25 cellular contexts compared by ENCODE assay signal in genomic region chr3:69246612-69247011, GRCh38.
DNase-seq lines count a peak whose midpoint lies in the region; ATAC-seq, FAIRE-seq and TF ChIP-seq lines count a peak whose summit lies in the region.
"Had no signal": no experiment of that assay in that cellular context is flagged by ENCODE, and none has a peak within 500 bp of the region (broad histone marks: within the 10 kb centered on the region; RNA-seq: fewer than 3 reads in every experiment).

No MANE protein-coding gene starts in this region.

- BruUV-seq in HepG2 (replicated peaks; lab: Mats Ljungman, UMichigan): no TSS peak

- POLR2A ChIA-PET in HepG2 (lab: Yijun Ruan, JAX): no interaction called here

- no peaks in the 10 kb centered on the region for H3K9me3 Mint-ChIP-seq in mesothelial cell of epicardium
- H3K9me3 Mint-ChIP-seq: CD4-positive, alpha-beta T cell; GM23338; H9 had no signal

- H2AFZ ChIP-seq in HepG2 (ENCODE audit: low read length) (no peak overlapping the region), smooth muscle cell (ENCODE audit: low read depth) (no peak overlapping the region)
- H2AFZ ChIP-seq: GM23338 had no signal

- H3K4me2 ChIP-seq in HepG2 (ENCODE audit: low read depth, low read length) (no peak overlapping the region), smooth muscle cell (no peak overlapping the region)
- H3K4me2 ChIP-seq: BLaER1, GM23338 had no signal

- in situ Hi-C loops in HepG2 (cut with HindIII; ENCODE audit: extremely low pct_ligation_motif_present, low pct_unique_long_range_greater_than_20kb): no loop called here

- H3F3A ChIP-seq in smooth muscle cell (ENCODE audit: low read depth): peaks cover 27% of the 10 kb centered on the region

- H4K20me1 ChIP-seq in HepG2 (ENCODE audit: insufficient read depth, low read length): no peaks in the 10 kb centered on the region
- H4K20me1 ChIP-seq in smooth muscle cell (ENCODE audit: low read depth): no peaks in the 10 kb centered on the region

- CTCF ChIA-PET in HepG2 (lab: Yijun Ruan, JAX; ENCODE audit: low intra/inter-chr PET ratio, low total read pairs): no interaction called here

- H3K36me3 Mint-ChIP-seq in mesothelial cell of epicardium: peaks cover 9% of the 10 kb centered on the region

- peak overlapping the region; percentile 48 to 64 for H3K27ac ChIP-seq in liver (ENCODE audit: low read depth in 1 of 2, low read length in 2 of 2)
- H3K27ac ChIP-seq in HepG2 (ENCODE audit: extremely low read length, insufficient read depth, low read length): no peak overlapping the region
- peak overlapping the region; percentile 17 for H3K27ac ChIP-seq in smooth muscle cell (ENCODE audit: low read depth)
- H3K27ac ChIP-seq: BLaER1 had no signal

- TF ChIP-seq EP300 in HepG2 (IDR thresholded peaks at IDR 0.05; ENCODE audit: low read depth in 2 of 2, low read length in 2 of 2) (no peak), HepG2 (CRISPR knock-in tag; IDR thresholded peaks at IDR 0.05; ENCODE audit: borderline replicate concordance) (no peak)

- H3K79me2 ChIP-seq in HepG2 (ENCODE audit: insufficient read depth, low read length) (no peaks in the 10 kb centered on the region), smooth muscle cell (ENCODE audit: low read depth) (no peaks in the 10 kb centered on the region)

- TF ChIP-seq RAD21 in liver (IDR thresholded peaks at IDR 0.05): peak; percentile 19
- TF ChIP-seq RAD21 in HepG2 (CRISPR knock-in tag; IDR thresholded peaks at IDR 0.05): no peak

- peak overlapping the region; percentile 90 for H3K27ac Mint-ChIP-seq in mesothelial cell of epicardium
- H3K27ac Mint-ChIP-seq: CD4-positive, alpha-beta T cell; GM23338; H9 had no signal

- 39% methylated on average over 7 of the region's 7 CpGs for WGBS in liver
- WGBS in HepG2 (ENCODE audit: low lambda C conversion rate): 64% methylated on average over 7 of the region's 7 CpGs
- 79% methylated on average over 7 of the region's 7 CpGs for WGBS in smooth muscle cell (ENCODE audit: low lambda C conversion rate)

- H3K4me3 ChIP-seq in liver (ENCODE audit: low read depth in 1 of 3, low read length in 3 of 3) (no peak overlapping the region), HepG2 (replicated peaks in 1 of 3; ENCODE audit: insufficient read depth in 1 of 3, low read depth in 2 of 3, low read length in 3 of 3) (no peak overlapping the region), smooth muscle cell (no peak overlapping the region)
- H3K4me3 ChIP-seq: BLaER1, GM23338, K562 had no signal

- H3K9ac ChIP-seq in liver (ENCODE audit: low read depth in 1 of 2, low read length in 2 of 2) (no peak overlapping the region), HepG2 (ENCODE audit: insufficient read depth, low read depth, low read length) (no peak overlapping the region), smooth muscle cell (ENCODE audit: low read depth) (no peak overlapping the region)
- H3K9ac ChIP-seq: BLaER1 had no signal

- DNase-seq in HepG2 (ENCODE audit: low spot score): no peak
- DNase-seq in mesothelial cell of epicardium (ENCODE audit: low spot score in 2 of 2, unreplicated experiment in 2 of 2): no peak
- no peak for DNase-seq in smooth muscle cell (lab: John Stamatoyannopoulos, UW; ENCODE audit: unreplicated experiment)
- no peak for DNase-seq in activated CD8-positive, alpha-beta memory T cell treated with anti-CD3 and anti-CD28 coated beads, Interleukin-2, amount 50 U/mL, for 48 hours
- no peak for DNase-seq in D341Med (ENCODE audit: low spot score)
- DNase-seq: CD4-positive, alpha-beta T cell; H9; Kasumi-1; MV-4-11; NCI-H1105; NCI-H1436 treated with DMSO at 0.1 percent for 48 hours; NCI-H1930; NCI-H2107; NCI-H446 treated with DMSO at 0.1 percent for 48 hours; NCI-H526; NCI-H82; NK-92 treated with Interleukin-12 subunit alpha and Interleukin-12 subunit beta, amount 100 ng/mL, for 24 hours; PC-3 had no signal

- H3K27me3 Mint-ChIP-seq in mesothelial cell of epicardium (ENCODE audit: low read depth): no peaks in the 10 kb centered on the region
- H3K27me3 Mint-ChIP-seq: CD4-positive, alpha-beta T cell had no signal

- H3K36me3 ChIP-seq in liver (ENCODE audit: control insufficient read depth in 4 of 4, insufficient read depth in 3 of 4, low read depth in 1 of 4, low read length in 3 of 4) (peaks cover 0 to 1% (median 0%) of the 10 kb centered on the region in 4 donors), HepG2 (replicated peaks in 1 of 2; ENCODE audit: control insufficient read depth in 1 of 2, insufficient read depth in 2 of 2, low read length in 2 of 2) (no peaks in the 10 kb centered on the region), smooth muscle cell (ENCODE audit: low read depth) (no peaks in the 10 kb centered on the region)

- no peak for TF ChIP-seq POLR2A in HepG2 (IDR thresholded peaks at IDR 0.05; ENCODE audit: insufficient read depth in 1 of 2, low read depth in 2 of 2, low read length in 2 of 2)

- peaks cover 5 to 36% (median 22%) of the 10 kb centered on the region in 4 donors for H3K4me1 ChIP-seq in liver (ENCODE audit: control insufficient read depth in 4 of 4, insufficient read depth in 4 of 4, low read length in 3 of 4)
- peaks cover 33% of the 10 kb centered on the region for H3K4me1 ChIP-seq in HepG2 (ENCODE audit: insufficient read depth, low read length)
- peaks cover 42% of the 10 kb centered on the region for H3K4me1 ChIP-seq in smooth muscle cell (ENCODE audit: low read depth)
- H3K4me1 ChIP-seq: BLaER1 had no signal

- H3K4me3 Mint-ChIP-seq in mesothelial cell of epicardium: peak overlapping the region; percentile 36
- H3K4me3 Mint-ChIP-seq: CD4-positive, alpha-beta T cell; GM23338; H9 had no signal

- H3K27me3 ChIP-seq in liver (ENCODE audit: control insufficient read depth in 4 of 4, insufficient read depth in 4 of 4, low read length in 3 of 4): no peaks in the 10 kb centered on the region
- peaks cover 0 to 5% of the 10 kb centered on the region in 2 experiments; a peak in 3 of 5 replicates for H3K27me3 ChIP-seq in HepG2 (ENCODE audit: control insufficient read depth in 1 of 2, insufficient read depth in 2 of 2, low read length in 2 of 2)
- H3K27me3 ChIP-seq in smooth muscle cell (ENCODE audit: low read depth): no peaks in the 10 kb centered on the region
- H3K27me3 ChIP-seq: BLaER1 had no signal

- H3K9me3 ChIP-seq in liver (ENCODE audit: control insufficient read depth in 4 of 4, low read length in 3 of 4) (no peaks in the 10 kb centered on the region), HepG2 (ENCODE audit: low read length) (no peaks in the 10 kb centered on the region), smooth muscle cell (replicated peaks; ENCODE audit: low read depth) (no peaks in the 10 kb centered on the region)
- H3K9me3 ChIP-seq: BLaER1 had no signal

- intact Hi-C loops in HepG2 (cut with micrococcal nuclease; ENCODE audit: unreplicated experiment): loop anchor here (5.0 kb wide), 1 partner anchor 84 kb away; no protein-coding TSS in a partner anchor

- no peak for FAIRE-seq in HepG2 (lab: Jason Lieb, UNC)
- FAIRE-seq: A204.1, G401.6, K562 had no signal

- ATAC-seq in HepG2 (no peak), HG02981 (IDR thresholded peaks at IDR 0.05; ENCODE audit: unreplicated experiment) (no peak)
- ATAC-seq: GM23338, K562, PC-3 had no signal

- peaks cover 63% of the 10 kb centered on the region for H3K4me1 Mint-ChIP-seq in mesothelial cell of epicardium

- TF ChIP-seq CTCF in liver (IDR thresholded peaks at IDR 0.05; ENCODE audit: low read depth, low read length, missing input control): no peak
- TF ChIP-seq CTCF in HepG2 (CRISPR knock-in tag; IDR thresholded peaks at IDR 0.05): no peak
- TF ChIP-seq CTCF in mesothelial cell of epicardium (IDR thresholded peaks at IDR 0.05; ENCODE audit: unreplicated experiment): no peak
- TF ChIP-seq CTCF in smooth muscle cell (IDR thresholded peaks at IDR 0.05; ENCODE audit: borderline replicate concordance, insufficient read depth, poor library complexity, severe bottlenecking): no peak

TF ChIP-seq in liver, 16 proteins besides CTCF, POLR2A, EP300 and RAD21 (continues in another document):
- TF ChIP-seq HNF4A (conservative IDR thresholded peaks at IDR 0.05): peak; percentile 50 to 84
- TF ChIP-seq TAF1 (conservative IDR thresholded peaks at IDR 0.05): no peak
- peak; percentile 63 for TF ChIP-seq MAX (IDR thresholded peaks at IDR 0.05)
- TF ChIP-seq GABPA (IDR thresholded peaks at IDR 0.05 in 1 of 2, conservative IDR thresholded peaks at IDR 0.05 in 1 of 2): peak in 1 of 2 donors; percentile 16
- peak in 1 of 2 donors; percentile 76 for TF ChIP-seq RXRA (IDR thresholded peaks at IDR 0.05)
- no peak for TF ChIP-seq JUND (IDR thresholded peaks at IDR 0.05)
- TF ChIP-seq HNF4G (IDR thresholded peaks at IDR 0.05): peak; percentile 5
- TF ChIP-seq FOXA1 (IDR thresholded peaks at IDR 0.05): no peak
- TF ChIP-seq YY1 (IDR thresholded peaks at IDR 0.05): peak; percentile 43

TF ChIP-seq in HepG2, 621 proteins besides CTCF, POLR2A, EP300 and RAD21 (continues in another document):
- TF ChIP-seq ZFP41 (CRISPR knock-in tag; IDR thresholded peaks at IDR 0.05; ENCODE audit: borderline replicate concordance) (no peak), ZNF17 (CRISPR knock-in tag; IDR thresholded peaks at IDR 0.05) (no peak), MTA1 (CRISPR knock-in tag; IDR thresholded peaks at IDR 0.05; ENCODE audit: borderline replicate concordance) (no peak)
- TF ChIP-seq, protein P1, sequence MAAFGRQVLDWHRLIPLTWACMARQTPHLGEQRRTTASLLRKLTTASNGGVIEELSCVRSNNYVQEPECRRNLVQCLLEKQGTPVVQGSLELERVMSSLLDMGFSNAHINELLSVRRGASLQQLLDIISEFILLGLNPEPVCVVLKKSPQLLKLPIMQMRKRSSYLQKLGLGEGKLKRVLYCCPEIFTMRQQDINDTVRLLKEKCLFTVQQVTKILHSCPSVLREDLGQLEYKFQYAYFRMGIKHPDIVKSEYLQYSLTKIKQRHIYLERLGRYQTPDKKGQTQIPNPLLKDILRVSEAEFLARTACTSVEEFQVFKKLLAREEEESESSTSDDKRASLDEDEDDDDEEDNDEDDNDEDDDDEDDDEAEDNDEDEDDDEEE (CRISPR knock-in tag; IDR thresholded peaks at IDR 0.05): no peak
- TF ChIP-seq, protein P2, sequence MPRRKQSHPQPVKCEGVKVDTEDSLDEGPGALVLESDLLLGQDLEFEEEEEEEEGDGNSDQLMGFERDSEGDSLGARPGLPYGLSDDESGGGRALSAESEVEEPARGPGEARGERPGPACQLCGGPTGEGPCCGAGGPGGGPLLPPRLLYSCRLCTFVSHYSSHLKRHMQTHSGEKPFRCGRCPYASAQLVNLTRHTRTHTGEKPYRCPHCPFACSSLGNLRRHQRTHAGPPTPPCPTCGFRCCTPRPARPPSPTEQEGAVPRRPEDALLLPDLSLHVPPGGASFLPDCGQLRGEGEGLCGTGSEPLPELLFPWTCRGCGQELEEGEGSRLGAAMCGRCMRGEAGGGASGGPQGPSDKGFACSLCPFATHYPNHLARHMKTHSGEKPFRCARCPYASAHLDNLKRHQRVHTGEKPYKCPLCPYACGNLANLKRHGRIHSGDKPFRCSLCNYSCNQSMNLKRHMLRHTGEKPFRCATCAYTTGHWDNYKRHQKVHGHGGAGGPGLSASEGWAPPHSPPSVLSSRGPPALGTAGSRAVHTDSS (CRISPR knock-in tag; conservative IDR thresholded peaks at IDR 0.05): no peak
